ENCODE assay signal across 2 cellular contexts in genomic region chr17:1783271-1783670, GRCh38.
TF ChIP-seq lines count a peak whose summit lies in the region.

No MANE protein-coding gene starts in this region.

TF ChIP-seq in liver, 16 proteins besides CTCF, POLR2A, EP300 and RAD21:
- TF ChIP-seq HNF4G (IDR thresholded peaks at IDR 0.05) (no peak), REST (IDR thresholded peaks at IDR 0.05) (no peak), ZBTB33 (IDR thresholded peaks at IDR 0.05) (no peak), HNF4A (conservative IDR thresholded peaks at IDR 0.05) (no peak), ATF3 (IDR thresholded peaks at IDR 0.05) (no peak), MAX (IDR thresholded peaks at IDR 0.05) (no peak), TAF1 (conservative IDR thresholded peaks at IDR 0.05) (no peak), JUND (IDR thresholded peaks at IDR 0.05) (no peak), EGR1 (IDR thresholded peaks at IDR 0.05; ENCODE audit: low read depth in 2 of 2) (no peak), SP1 (IDR thresholded peaks at IDR 0.05) (no peak), RXRA (IDR thresholded peaks at IDR 0.05) (no peak), FOXA1 (IDR thresholded peaks at IDR 0.05) (no peak), NR2F2 (IDR thresholded peaks at IDR 0.05) (no peak), YY1 (IDR thresholded peaks at IDR 0.05) (no peak), GABPA (IDR thresholded peaks at IDR 0.05 in 1 of 2, conservative IDR thresholded peaks at IDR 0.05 in 1 of 2) (no peak), FOXA2 (IDR thresholded peaks at IDR 0.05) (no peak)
TF ChIP-seq in liver: peak in this region for 0.

TF ChIP-seq in HepG2, 621 proteins besides CTCF, POLR2A, EP300 and RAD21:
- no peak for TF ChIP-seq GPN1 (CRISPR knock-in tag; IDR thresholded peaks at IDR 0.05; ENCODE audit: borderline replicate concordance)
- no peak for TF ChIP-seq ZNF557 (CRISPR knock-in tag; IDR thresholded peaks at IDR 0.05)
- TF ChIP-seq HINFP (CRISPR knock-in tag; IDR thresholded peaks at IDR 0.05; ENCODE audit: low read depth) = no peak
- no peak for TF ChIP-seq FOSL1 (CRISPR knock-in tag; IDR thresholded peaks at IDR 0.05; ENCODE audit: borderline replicate concordance)
- no peak for TF ChIP-seq HNF1B (CRISPR knock-in tag; IDR thresholded peaks at IDR 0.05)
- no peak for TF ChIP-seq U2AF2 (IDR thresholded peaks at IDR 0.05; ENCODE audit: low read depth, low read length)
- no peak for TF ChIP-seq CAMTA2 (CRISPR knock-in tag; IDR thresholded peaks at IDR 0.05; ENCODE audit: borderline replicate concordance)
- no peak for TF ChIP-seq ZNF343 (CRISPR knock-in tag; IDR thresholded peaks at IDR 0.05)
- TF ChIP-seq CEBPG (CRISPR knock-in tag; IDR thresholded peaks at IDR 0.05) = no peak
- TF ChIP-seq POGZ (CRISPR knock-in tag; IDR thresholded peaks at IDR 0.05) = no peak
- no peak for TF ChIP-seq FOXO4 (CRISPR knock-in tag; conservative IDR thresholded peaks at IDR 0.05)
- no peak for TF ChIP-seq ZNF704 (CRISPR knock-in tag; IDR thresholded peaks at IDR 0.05; ENCODE audit: borderline replicate concordance)
